ENCODE assay signal across 22 cellular contexts in the genomic region with DNA sequence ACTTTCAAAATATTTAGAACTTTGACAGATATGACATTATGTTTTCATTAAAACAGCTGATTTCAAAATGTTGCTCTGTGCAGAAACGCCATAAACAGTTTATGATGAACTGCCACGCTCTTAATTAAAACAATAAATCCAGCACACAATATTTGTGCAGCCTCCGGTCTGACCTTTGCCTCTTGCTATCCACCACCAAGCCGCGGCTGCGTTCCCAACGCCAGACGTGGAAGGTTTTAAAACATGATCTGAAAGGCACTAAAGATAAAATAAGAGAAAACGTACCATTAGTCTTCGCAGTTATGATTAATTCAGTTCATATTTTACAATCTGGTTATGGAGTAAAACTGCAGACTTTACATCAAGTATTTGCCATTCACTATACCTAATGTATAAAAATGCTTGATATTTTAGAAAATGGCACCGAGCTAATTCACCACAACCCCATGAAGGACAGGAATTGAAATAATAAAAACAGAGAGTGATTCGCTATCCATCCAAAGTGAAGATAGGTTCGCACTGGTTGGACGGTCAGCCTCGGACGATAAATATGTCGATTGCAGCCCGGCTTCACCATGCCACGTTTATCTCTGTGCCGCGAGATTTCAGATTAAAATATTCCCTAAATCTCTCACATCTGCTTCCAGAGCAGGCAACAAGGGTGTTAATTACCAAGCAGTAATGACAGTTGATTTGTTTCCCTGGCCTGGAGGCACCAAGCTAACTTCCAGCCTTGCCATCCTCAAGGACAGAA.
"Had no signal": no experiment of that assay in that cellular context is flagged by ENCODE, and none has a peak within 500 bp of the region (broad histone marks: within the 10 kb centered on the region; RNA-seq: fewer than 3 reads in every experiment).

No MANE protein-coding gene starts in this region.

- H3K27ac ChIP-seq: RWPE1 had no signal

- DNase-seq: IMR-90, Karpas-422, KG1, MM.1S, NCI-H1092 treated with DMSO at 0.1 percent for 48 hours, NCI-H1436, NCI-H187, NCI-H2029, NCI-H2081 treated with DMSO at 0.1 percent for 48 hours, NCI-H2171, NCI-H226, NCI-H446, NCI-H510A, NCI-H524 treated with DMSO at 0.1 percent for 48 hours, NCI-H69, NCI-H774, PC-3, SHP77, SK-N-SH had no signal

- ATAC-seq: HepG2, Panc1, PC-3 had no signal

- FAIRE-seq: HepG2 had no signal

- H3K9me3 ChIP-seq: SK-N-SH had no signal
